Comparison of ENCODE assay signal across 11 cellular contexts in the genomic region with DNA sequence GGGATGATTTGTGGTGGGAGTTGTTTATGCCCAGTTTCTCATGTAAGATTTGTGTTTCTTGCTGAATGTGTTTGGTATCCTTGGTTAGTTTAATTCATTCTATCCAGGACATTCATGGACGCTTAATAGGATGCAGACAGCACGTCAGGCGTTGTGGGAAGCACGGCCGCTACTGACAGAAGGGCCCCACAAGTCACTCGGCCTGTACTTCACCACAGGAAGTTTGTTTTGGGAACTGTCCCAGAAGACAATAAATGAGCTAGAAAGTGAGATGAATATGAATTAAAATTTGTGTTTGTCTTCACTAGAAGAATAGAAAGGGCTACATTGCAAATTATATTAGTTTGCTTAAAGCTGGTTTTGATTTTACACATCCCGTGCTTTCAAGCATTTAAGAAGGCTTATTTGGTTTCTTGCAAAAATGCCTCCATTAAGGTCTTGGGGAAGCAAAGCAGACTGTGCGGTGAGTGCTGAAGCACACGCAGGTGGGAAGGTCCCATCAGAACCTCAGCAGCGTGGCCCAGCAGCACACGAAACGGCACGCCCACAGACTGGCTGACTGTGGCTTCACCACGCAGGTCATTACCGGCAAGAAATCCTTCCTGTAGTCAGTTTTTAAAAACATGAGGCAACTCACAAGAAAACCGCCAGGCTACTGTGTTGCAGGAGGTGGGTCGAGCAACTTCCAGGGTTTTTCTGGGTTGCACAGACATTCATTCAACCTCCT.
DNase-seq lines count a peak whose midpoint lies in the region; ATAC-seq and TF ChIP-seq lines count a peak whose summit lies in the region.
"Had no signal": no experiment of that assay in that cellular context is flagged by ENCODE, and none has a peak within 500 bp of the region (broad histone marks: within the 10 kb centered on the region; RNA-seq: fewer than 3 reads in every experiment).

No MANE protein-coding gene starts in this region.

- no peak for TF ChIP-seq CTCF in mucosa of descending colon (IDR thresholded peaks at IDR 0.05)
- TF ChIP-seq CTCF in esophagus squamous epithelium (IDR thresholded peaks at IDR 0.05) = no peak
- TF ChIP-seq CTCF in WTC11 (IDR thresholded peaks at IDR 0.05) = no peak

- ATAC-seq in GM18511 (IDR thresholded peaks at IDR 0.05; ENCODE audit: unreplicated experiment) (peak; percentile 64), HG03280 (IDR thresholded peaks at IDR 0.05; ENCODE audit: unreplicated experiment) (peak; percentile 76), mucosa of descending colon (peak; percentile 36), WTC11 (no peak)

- WGBS in esophagus squamous epithelium, 2 donors = 44 to 60% methylated on average over 11 to 16 of the region's 17 CpGs

- H3K27me3 Mint-ChIP-seq in activated T-helper 2 cell treated with anti-CD3 and anti-CD28 coated beads, Interferon-gamma antibody, Interleukin-2, Interleukin-4, amounts not matched to agents 10 μg/mL and 5 μg/mL and 100 μg/mL, durations not matched to agents 14 hours and 24 hours and 36 hours (ENCODE audit: low read depth) = no peaks in the 10 kb centered on the region
- no peaks in the 10 kb centered on the region for H3K27me3 Mint-ChIP-seq in WTC11 (ENCODE audit: low read depth)

- H3K9me3 Mint-ChIP-seq in activated T-helper 2 cell treated with anti-CD3 and anti-CD28 coated beads, Interferon-gamma antibody, Interleukin-2, Interleukin-4, amounts not matched to agents 10 μg/mL and 5 μg/mL and 100 μg/mL, durations not matched to agents 14 hours and 24 hours and 36 hours = no peaks in the 10 kb centered on the region
- H3K9me3 Mint-ChIP-seq in WTC11 = no peaks in the 10 kb centered on the region

- H3K36me3 ChIP-seq in mucosa of descending colon (ENCODE audit: low read depth) (no peaks in the 10 kb centered on the region), esophagus squamous epithelium (no peaks in the 10 kb centered on the region)
- H3K36me3 ChIP-seq: SJCRH30, tibial nerve had no signal

- no peaks in the 10 kb centered on the region for H3K36me3 Mint-ChIP-seq in activated T-helper 2 cell treated with anti-CD3 and anti-CD28 coated beads, Interferon-gamma antibody, Interleukin-2, Interleukin-4, amounts not matched to agents 10 μg/mL and 5 μg/mL and 100 μg/mL, durations not matched to agents 14 hours and 24 hours and 36 hours (ENCODE audit: low read depth)
- no peaks in the 10 kb centered on the region for H3K36me3 Mint-ChIP-seq in WTC11

- H3K9me3 ChIP-seq in mucosa of descending colon = no peaks in the 10 kb centered on the region
- no peaks in the 10 kb centered on the region for H3K9me3 ChIP-seq in esophagus squamous epithelium
- H3K9me3 ChIP-seq: SJCRH30, tibial nerve had no signal

- H3K4me3 ChIP-seq in mucosa of descending colon (no peak overlapping the region), esophagus squamous epithelium (no peak overlapping the region)
- H3K4me3 ChIP-seq: SJCRH30, tibial nerve had no signal

- POLR2A ChIA-PET in WTC11 (lab: Charles Lee) = no interaction called here

- no peak for DNase-seq in activated T-helper 2 cell treated with anti-CD3 and anti-CD28 coated beads, Interferon-gamma antibody, Interleukin-2, Interleukin-4, amounts not matched to agents 10 μg/mL and 5 μg/mL and 100 μg/mL, durations not matched to agents 14 hours and 24 hours and 36 hours (ENCODE audit: low spot score)
- DNase-seq in mucosa of descending colon (no peak), esophagus squamous epithelium (lab: John Stamatoyannopoulos, UW) (no peak), WTC11 (ENCODE audit: low spot score) (no peak), AG08396 (ENCODE audit: low spot score) (no peak), HuH-7.5 (ENCODE audit: low spot score) (no peak)
- DNase-seq: NCI-H2227 treated with DMSO at 0.1 percent for 48 hours, SJCRH30 had no signal

- no peak overlapping the region for H3K27ac ChIP-seq in esophagus squamous epithelium
- H3K27ac ChIP-seq: SJCRH30 had no signal

- no peaks in the 10 kb centered on the region for H3K27me3 ChIP-seq in esophagus squamous epithelium
- H3K27me3 ChIP-seq: SJCRH30, tibial nerve had no signal

- TF ChIP-seq POLR2A in esophagus squamous epithelium (IDR thresholded peaks at IDR 0.05) = no peak

- peaks cover 31% of the 10 kb centered on the region for H3K4me1 Mint-ChIP-seq in activated T-helper 2 cell treated with anti-CD3 and anti-CD28 coated beads, Interferon-gamma antibody, Interleukin-2, Interleukin-4, amounts not matched to agents 10 μg/mL and 5 μg/mL and 100 μg/mL, durations not matched to agents 14 hours and 24 hours and 36 hours (ENCODE audit: low read depth)
- 0 out of 2 replicates have a peak, but pooled peaks cover 3% of the 10 kb centered on the region for H3K4me1 Mint-ChIP-seq in WTC11

- CTCF ChIA-PET in WTC11 (lab: Charles Lee) = no interaction called here

- intact Hi-C loops in activated T-helper 2 cell treated with anti-CD3 and anti-CD28 coated beads, Interferon-gamma antibody, Interleukin-2, Interleukin-4, amounts not matched to agents 10 μg/mL and 5 μg/mL and 100 μg/mL, durations not matched to agents 14 hours and 24 hours and 36 hours (cut with micrococcal nuclease) = no loop called here
- intact Hi-C loops in mucosa of descending colon (cut with DNase I, micrococcal nuclease) = no loop called here
- intact Hi-C loops in esophagus squamous epithelium (cut with DNase I) = no loop called here

- H3K4me3 Mint-ChIP-seq in activated T-helper 2 cell treated with anti-CD3 and anti-CD28 coated beads, Interferon-gamma antibody, Interleukin-2, Interleukin-4, amounts not matched to agents 10 μg/mL and 5 μg/mL and 100 μg/mL, durations not matched to agents 14 hours and 24 hours and 36 hours (ENCODE audit: low read depth) = no peak overlapping the region
- no peak overlapping the region for H3K4me3 Mint-ChIP-seq in WTC11

- H3K4me1 ChIP-seq in mucosa of descending colon (ENCODE audit: low read depth) (peaks cover 3% of the 10 kb centered on the region), esophagus squamous epithelium (peaks cover 0 to 21% (median 0%) of the 10 kb centered on the region in 3 donors)

- peak overlapping the region; percentile 52 for H3K27ac Mint-ChIP-seq in activated T-helper 2 cell treated with anti-CD3 and anti-CD28 coated beads, Interferon-gamma antibody, Interleukin-2, Interleukin-4, amounts not matched to agents 10 μg/mL and 5 μg/mL and 100 μg/mL, durations not matched to agents 14 hours and 24 hours and 36 hours
- no peak overlapping the region for H3K27ac Mint-ChIP-seq in WTC11

TF ChIP-seq in WTC11, 78 proteins besides CTCF, POLR2A, EP300 and RAD21 (continues in another document):
- no peak for TF ChIP-seq SOX15 (CRISPR knock-in tag; IDR thresholded peaks at IDR 0.05)
- TF ChIP-seq, protein P1, sequence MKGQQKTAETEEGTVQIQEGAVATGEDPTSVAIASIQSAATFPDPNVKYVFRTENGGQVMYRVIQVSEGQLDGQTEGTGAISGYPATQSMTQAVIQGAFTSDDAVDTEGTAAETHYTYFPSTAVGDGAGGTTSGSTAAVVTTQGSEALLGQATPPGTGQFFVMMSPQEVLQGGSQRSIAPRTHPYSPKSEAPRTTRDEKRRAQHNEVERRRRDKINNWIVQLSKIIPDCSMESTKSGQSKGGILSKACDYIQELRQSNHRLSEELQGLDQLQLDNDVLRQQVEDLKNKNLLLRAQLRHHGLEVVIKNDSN (CRISPR knock-in tag; IDR thresholded peaks at IDR 0.05) = no peak
- TF ChIP-seq, protein P2, sequence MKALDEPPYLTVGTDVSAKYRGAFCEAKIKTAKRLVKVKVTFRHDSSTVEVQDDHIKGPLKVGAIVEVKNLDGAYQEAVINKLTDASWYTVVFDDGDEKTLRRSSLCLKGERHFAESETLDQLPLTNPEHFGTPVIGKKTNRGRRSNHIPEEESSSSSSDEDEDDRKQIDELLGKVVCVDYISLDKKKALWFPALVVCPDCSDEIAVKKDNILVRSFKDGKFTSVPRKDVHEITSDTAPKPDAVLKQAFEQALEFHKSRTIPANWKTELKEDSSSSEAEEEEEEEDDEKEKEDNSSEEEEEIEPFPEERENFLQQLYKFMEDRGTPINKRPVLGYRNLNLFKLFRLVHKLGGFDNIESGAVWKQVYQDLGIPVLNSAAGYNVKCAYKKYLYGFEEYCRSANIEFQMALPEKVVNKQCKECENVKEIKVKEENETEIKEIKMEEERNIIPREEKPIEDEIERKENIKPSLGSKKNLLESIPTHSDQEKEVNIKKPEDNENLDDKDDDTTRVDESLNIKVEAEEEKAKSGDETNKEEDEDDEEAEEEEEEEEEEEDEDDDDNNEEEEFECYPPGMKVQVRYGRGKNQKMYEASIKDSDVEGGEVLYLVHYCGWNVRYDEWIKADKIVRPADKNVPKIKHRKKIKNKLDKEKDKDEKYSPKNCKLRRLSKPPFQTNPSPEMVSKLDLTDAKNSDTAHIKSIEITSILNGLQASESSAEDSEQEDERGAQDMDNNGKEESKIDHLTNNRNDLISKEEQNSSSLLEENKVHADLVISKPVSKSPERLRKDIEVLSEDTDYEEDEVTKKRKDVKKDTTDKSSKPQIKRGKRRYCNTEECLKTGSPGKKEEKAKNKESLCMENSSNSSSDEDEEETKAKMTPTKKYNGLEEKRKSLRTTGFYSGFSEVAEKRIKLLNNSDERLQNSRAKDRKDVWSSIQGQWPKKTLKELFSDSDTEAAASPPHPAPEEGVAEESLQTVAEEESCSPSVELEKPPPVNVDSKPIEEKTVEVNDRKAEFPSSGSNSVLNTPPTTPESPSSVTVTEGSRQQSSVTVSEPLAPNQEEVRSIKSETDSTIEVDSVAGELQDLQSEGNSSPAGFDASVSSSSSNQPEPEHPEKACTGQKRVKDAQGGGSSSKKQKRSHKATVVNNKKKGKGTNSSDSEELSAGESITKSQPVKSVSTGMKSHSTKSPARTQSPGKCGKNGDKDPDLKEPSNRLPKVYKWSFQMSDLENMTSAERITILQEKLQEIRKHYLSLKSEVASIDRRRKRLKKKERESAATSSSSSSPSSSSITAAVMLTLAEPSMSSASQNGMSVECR (CRISPR knock-in tag; IDR thresholded peaks at IDR 0.05; ENCODE audit: borderline replicate concordance) = no peak
- no peak for TF ChIP-seq NFYB (CRISPR knock-in tag; conservative IDR thresholded peaks at IDR 0.05; ENCODE audit: low read depth)
- no peak for TF ChIP-seq OVOL2 (CRISPR knock-in tag; IDR thresholded peaks at IDR 0.05; ENCODE audit: borderline replicate concordance)
- TF ChIP-seq, protein P3, sequence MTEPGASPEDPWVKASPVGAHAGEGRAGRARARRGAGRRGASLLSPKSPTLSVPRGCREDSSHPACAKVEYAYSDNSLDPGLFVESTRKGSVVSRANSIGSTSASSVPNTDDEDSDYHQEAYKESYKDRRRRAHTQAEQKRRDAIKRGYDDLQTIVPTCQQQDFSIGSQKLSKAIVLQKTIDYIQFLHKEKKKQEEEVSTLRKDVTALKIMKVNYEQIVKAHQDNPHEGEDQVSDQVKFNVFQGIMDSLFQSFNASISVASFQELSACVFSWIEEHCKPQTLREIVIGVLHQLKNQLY (CRISPR knock-in tag; IDR thresholded peaks at IDR 0.05) = no peak
- TF ChIP-seq GTF2I (CRISPR knock-in tag; conservative IDR thresholded peaks at IDR 0.05) = no peak
